9 cellular contexts compared by ENCODE assay signal in the genomic region with DNA sequence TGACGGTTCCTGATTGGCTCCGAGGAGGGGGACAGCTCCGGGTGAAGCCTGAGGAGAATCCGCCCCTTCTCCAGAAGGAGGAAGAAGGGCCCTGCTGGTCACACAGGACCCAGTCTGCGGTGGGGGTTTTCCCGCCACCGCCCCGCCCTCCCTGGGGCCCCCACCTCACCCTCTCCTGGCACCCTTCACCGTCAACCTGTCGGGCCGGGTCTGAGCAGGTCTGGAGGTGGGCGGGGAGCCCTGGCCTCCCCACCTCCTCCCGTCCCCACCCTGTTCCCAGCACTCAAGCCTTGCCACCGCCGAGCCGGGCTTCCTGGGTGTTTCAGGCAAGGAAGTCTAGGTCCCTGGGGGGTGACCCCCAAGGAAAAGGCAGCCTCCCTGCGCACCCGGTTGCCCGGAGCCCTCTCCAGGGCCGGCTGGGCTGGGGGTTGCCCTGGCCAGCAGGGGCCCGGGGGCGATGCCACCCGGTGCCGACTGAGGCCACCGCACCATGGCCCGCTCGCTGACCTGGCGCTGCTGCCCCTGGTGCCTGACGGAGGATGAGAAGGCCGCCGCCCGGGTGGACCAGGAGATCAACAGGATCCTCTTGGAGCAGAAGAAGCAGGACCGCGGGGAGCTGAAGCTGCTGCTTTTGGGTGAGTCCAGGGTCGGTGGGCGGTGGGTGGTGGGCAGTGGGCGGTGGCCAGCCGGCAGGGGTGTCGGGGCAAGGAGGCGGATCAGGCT. TPM values are rescaled to one million over a fixed set of nuclear protein-coding genes. Genes with fewer than 3 reads are reported as not detected.
DNase-seq lines count a peak whose midpoint lies in the region; ATAC-seq, FAIRE-seq and TF ChIP-seq lines count a peak whose summit lies in the region.
"Had no signal": no experiment of that assay in that cellular context is flagged by ENCODE, and none has a peak within 500 bp of the region (broad histone marks: within the 10 kb centered on the region; RNA-seq: fewer than 3 reads in every experiment).

A gene with protein sequence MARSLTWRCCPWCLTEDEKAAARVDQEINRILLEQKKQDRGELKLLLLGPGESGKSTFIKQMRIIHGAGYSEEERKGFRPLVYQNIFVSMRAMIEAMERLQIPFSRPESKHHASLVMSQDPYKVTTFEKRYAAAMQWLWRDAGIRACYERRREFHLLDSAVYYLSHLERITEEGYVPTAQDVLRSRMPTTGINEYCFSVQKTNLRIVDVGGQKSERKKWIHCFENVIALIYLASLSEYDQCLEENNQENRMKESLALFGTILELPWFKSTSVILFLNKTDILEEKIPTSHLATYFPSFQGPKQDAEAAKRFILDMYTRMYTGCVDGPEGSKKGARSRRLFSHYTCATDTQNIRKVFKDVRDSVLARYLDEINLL (plus strand): TSS at position 73 of the 723 bp plus-strand sequence. CDS start 418 bp downstream, at position 491.

- no peak for TF ChIP-seq POLR2A in GM12891 (IDR thresholded peaks at IDR 0.05; ENCODE audit: low read depth, low read length)

- ATAC-seq in RWPE2 (ENCODE audit: low read depth) (peak; percentile 61), HG03025 (IDR thresholded peaks at IDR 0.05; ENCODE audit: low FRiP score, unreplicated experiment) (no peak), HG02938 (IDR thresholded peaks at IDR 0.05; ENCODE audit: unreplicated experiment) (no peak)

- FAIRE-seq in GM12891 (lab: Jason Lieb, UNC), result peak; percentile 70
- FAIRE-seq: astrocyte had no signal

- no peak within 1 kb of the TSS for H3K4me2 ChIP-seq in OCI-LY7 (ENCODE audit: low read length)

- H3K27me3 ChIP-seq in RWPE2 (ENCODE audit: insufficient read depth, poor library complexity, severe bottlenecking) (no peaks in the 10 kb centered on the region), colonic mucosa (no peaks in the 10 kb centered on the region), rectal smooth muscle tissue (ENCODE audit: control insufficient read depth, insufficient read depth, low read length) (no peaks in the 10 kb centered on the region)

- H3K79me2 ChIP-seq in OCI-LY7 (ENCODE audit: insufficient read depth, low read depth, low read length), result no peaks in the 10 kb centered on the region

- H3K4me1 ChIP-seq in RWPE2 (ENCODE audit: insufficient read depth, poor library complexity, severe bottlenecking) (peaks cover 8% of the 10 kb centered on the region), colonic mucosa (no peaks in the 10 kb centered on the region), rectal smooth muscle tissue (ENCODE audit: control insufficient read depth, insufficient read depth, low read length) (no peaks in the 10 kb centered on the region), OCI-LY7 (ENCODE audit: insufficient read depth, low read length, poor library complexity, severe bottlenecking) (peaks cover 6% of the 10 kb centered on the region)

- TF ChIP-seq CTCF in RWPE2 (IDR thresholded peaks at IDR 0.05; ENCODE audit: poor library complexity, severe bottlenecking), result no peak
- TF ChIP-seq CTCF in colonic mucosa (IDR thresholded peaks at IDR 0.05), result no peak
- TF ChIP-seq CTCF in OCI-LY7 (conservative IDR thresholded peaks at IDR 0.05; ENCODE audit: low read length), result no peak

- no peaks in the 10 kb centered on the region for H3K9me2 ChIP-seq in OCI-LY7 (ENCODE audit: insufficient read depth, low read length)

- intact Hi-C loops in colonic mucosa (cut with DNase I), result no loop called here
- intact Hi-C loops in OCI-LY7 (cut with micrococcal nuclease; ENCODE audit: unreplicated experiment), result no loop called here

- H3K9me3 ChIP-seq in RWPE2 (ENCODE audit: severe bottlenecking) (no peaks in the 10 kb centered on the region), colonic mucosa (no peaks in the 10 kb centered on the region), OCI-LY7 (ENCODE audit: low read length) (no peaks in the 10 kb centered on the region)

- no TSS peak for BruUV-seq in OCI-LY7 (replicated peaks; lab: Mats Ljungman, UMichigan)

- DNase-seq in GM12891 (ENCODE audit: insufficient read length, low spot score) (no peak), RWPE2 (ENCODE audit: low spot score) (peak; percentile 65), colonic mucosa (peak; percentile 53), HuH-7 (ENCODE audit: low spot score) (no peak), OCI-LY7 (ENCODE audit: low spot score) (no peak)

- CTCF ChIA-PET in OCI-LY7 (lab: Charles Lee; ENCODE audit: unreplicated experiment), result interaction anchor here (0.5 kb wide), 1 partner anchor 292 kb away, joined by 4 read pairs; no protein-coding TSS in a partner anchor

- no peak within 1 kb of the TSS for H2AFZ ChIP-seq in OCI-LY7 (ENCODE audit: low read length)

- peak within 1 kb of the TSS; percentile 40 to 56 for H3K9ac ChIP-seq in colonic mucosa (ENCODE audit: low read depth in 2 of 2, low read length in 2 of 2)
- no peak within 1 kb of the TSS for H3K9ac ChIP-seq in rectal smooth muscle tissue (ENCODE audit: low read length)

- H4K20me1 ChIP-seq in OCI-LY7 (ENCODE audit: insufficient read depth, low read length), result no peaks in the 10 kb centered on the region

- H3K4me3 ChIP-seq in RWPE2 (ENCODE audit: severe bottlenecking) (peak within 1 kb of the TSS; percentile 87), colonic mucosa (peak within 1 kb of the TSS; percentile 50), rectal smooth muscle tissue (ENCODE audit: low read length) (peak within 1 kb of the TSS; percentile 33), OCI-LY7 (ENCODE audit: low read depth, low read length, poor library complexity, severe bottlenecking) (no peak within 1 kb of the TSS)

- H3K27ac ChIP-seq in RWPE2 (ENCODE audit: poor library complexity, severe bottlenecking) (peak within 1 kb of the TSS; percentile 93), colonic mucosa (no peak within 1 kb of the TSS), rectal smooth muscle tissue (ENCODE audit: low read depth, low read length) (no peak within 1 kb of the TSS), OCI-LY7 (ENCODE audit: low read depth, low read length, poor library complexity, severe bottlenecking) (no peak within 1 kb of the TSS)

- H3K36me3 ChIP-seq in RWPE2 (ENCODE audit: low read depth), result peaks cover 26% of the 10 kb centered on the region
- no peaks in the 10 kb centered on the region for H3K36me3 ChIP-seq in colonic mucosa
- H3K36me3 ChIP-seq in rectal smooth muscle tissue (ENCODE audit: control insufficient read depth, insufficient read depth, low read length), result no peaks in the 10 kb centered on the region
- no peaks in the 10 kb centered on the region for H3K36me3 ChIP-seq in OCI-LY7 (ENCODE audit: insufficient read depth, low read length)

- POLR2A ChIA-PET in OCI-LY7 (lab: Charles Lee), result no interaction called here

TF ChIP-seq in GM12891, 5 proteins besides CTCF, POLR2A, EP300 and RAD21:
- TF ChIP-seq SPI1 (IDR thresholded peaks at IDR 0.05; ENCODE audit: low read depth, low read length), result no peak
- TF ChIP-seq TAF1 (IDR thresholded peaks at IDR 0.05; ENCODE audit: low read depth, low read length), result no peak
- no peak for TF ChIP-seq PAX5 (IDR thresholded peaks at IDR 0.05; ENCODE audit: insufficient read depth, low read length, severe bottlenecking)

RNA-seq across cellular contexts. Expression of the gene that starts here (rescaled TPM):
- 15.9 TPM for polyA plus RNA-seq in GM12891 (2012; ENCODE audit: low read depth, missing spikeins)
- total RNA-seq in colonic mucosa (1 to 10 TPM; 1.6 to 6.6 TPM), OCI-LY7 (2022) (not detected in 2 replicates)
- total RNA-seq in OCI-LY7 (2014; rRNA removed; shearing (Covaris generic)), result not detected in 2 replicates
- total RNA-seq: astrocyte had no signal

Comparison
In these comparisons a context has a peak if more than half of its experiments do, and no peak if none do; other contexts are left out.
1. DNase-seq: peak in RWPE2 (single experiment) and colonic mucosa (single experiment); none in GM12891 (single experiment), HuH-7 (single experiment) and OCI-LY7 (single experiment).